22 cellular contexts compared by ENCODE assay signal in the genomic region with DNA sequence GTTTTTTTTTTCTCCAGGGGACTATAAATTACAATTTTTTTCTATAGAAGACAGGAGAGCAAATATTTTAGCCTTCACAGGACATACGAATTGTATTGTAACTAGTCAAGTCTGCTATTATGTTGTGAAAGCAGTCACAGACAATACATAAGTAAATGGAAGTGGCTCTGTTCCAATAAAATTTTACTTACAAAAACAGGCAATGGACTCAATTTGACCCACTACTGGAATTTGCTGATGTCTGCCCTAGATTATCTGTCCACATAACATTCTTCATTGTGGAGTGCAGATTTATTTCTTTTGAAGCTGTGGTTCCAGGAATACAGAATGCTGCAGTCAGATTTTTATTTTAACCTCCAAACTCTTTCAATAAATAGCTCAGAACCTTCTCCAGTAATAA.
"Had no signal": no experiment of that assay in that cellular context is flagged by ENCODE, and none has a peak within 500 bp of the region (broad histone marks: within the 10 kb centered on the region; RNA-seq: fewer than 3 reads in every experiment).

No MANE protein-coding gene starts in this region.

- DNase-seq: cortex of kidney; effector memory CD8-positive, alpha-beta T cell; esophagus squamous epithelium; head of caudate nucleus; left colon; mammary epithelial cell; mucosa of descending colon; naive thymus-derived CD8-positive, alpha-beta T cell; right lobe of liver; spleen; stimulated activated CD4-positive, alpha-beta T cell treated with anti-CD3 and anti-CD28 coated beads, Interleukin-15, amount 100 ng/mL, for 24 hours; stimulated activated CD4-positive, alpha-beta T cell treated with anti-CD3 and anti-CD28 coated beads, Interleukin-1b, Interleukin-23, amount 100 ng/mL, for 48 hours; stimulated activated CD4-positive, alpha-beta T cell treated with anti-CD3 and anti-CD28 coated beads, Interleukin-4, amount 100 ng/mL, for 24 hours; stimulated activated naive CD8-positive, alpha-beta T cell treated with anti-CD3 and anti-CD28 coated beads, Interleukin-15, amount 100 ng/mL, for 72 hours; testis; upper lobe of right lung had no signal

- H3K36me3 ChIP-seq: esophagus squamous epithelium, right lobe of liver, spleen, tibial nerve, upper lobe of right lung, vagina had no signal

- H3K4me2 ChIP-seq: hepatocyte had no signal

- H3K27me3 Mint-ChIP-seq: effector memory CD8-positive, alpha-beta T cell; naive thymus-derived CD8-positive, alpha-beta T cell; stimulated activated memory B cell treated with anti-CD40 and anti-IgM and Interleukin-4, amounts not matched to agents 10 μg/mL and 1 μg/mL and 100 μg/mL, for 72 hours; stimulated activated naive CD8-positive, alpha-beta T cell treated with anti-CD3 and anti-CD28 coated beads, Interleukin-15, amount 100 ng/mL, for 72 hours had no signal

- H3K27me3 ChIP-seq: esophagus squamous epithelium, foreskin keratinocyte, hepatocyte, right lobe of liver, spleen, testis, tibial nerve, upper lobe of right lung, vagina had no signal

- H2AFZ ChIP-seq: hepatocyte had no signal

- ATAC-seq: effector memory CD8-positive, alpha-beta T cell; foreskin keratinocyte; left colon; mucosa of descending colon; naive thymus-derived CD8-positive, alpha-beta T cell; stimulated activated memory B cell treated with anti-CD40 and anti-IgM and Interleukin-4, amounts not matched to agents 10 μg/mL and 1 μg/mL and 100 μg/mL, for 72 hours; stimulated activated naive CD8-positive, alpha-beta T cell treated with anti-CD3 and anti-CD28 coated beads, Interleukin-15, amount 100 ng/mL, for 72 hours; upper lobe of right lung had no signal

- H3K4me3 Mint-ChIP-seq: effector memory CD8-positive, alpha-beta T cell; naive thymus-derived CD8-positive, alpha-beta T cell; neural crest cell; stimulated activated memory B cell treated with anti-CD40 and anti-IgM and Interleukin-4, amounts not matched to agents 10 μg/mL and 1 μg/mL and 100 μg/mL, for 72 hours; stimulated activated naive CD8-positive, alpha-beta T cell treated with anti-CD3 and anti-CD28 coated beads, Interleukin-15, amount 100 ng/mL, for 72 hours had no signal

- H3K27ac Mint-ChIP-seq: effector memory CD8-positive, alpha-beta T cell; naive thymus-derived CD8-positive, alpha-beta T cell; stimulated activated memory B cell treated with anti-CD40 and anti-IgM and Interleukin-4, amounts not matched to agents 10 μg/mL and 1 μg/mL and 100 μg/mL, for 72 hours; stimulated activated naive CD8-positive, alpha-beta T cell treated with anti-CD3 and anti-CD28 coated beads, Interleukin-15, amount 100 ng/mL, for 72 hours had no signal

- H3K4me1 Mint-ChIP-seq: naive thymus-derived CD8-positive, alpha-beta T cell; neural crest cell; stimulated activated memory B cell treated with anti-CD40 and anti-IgM and Interleukin-4, amounts not matched to agents 10 μg/mL and 1 μg/mL and 100 μg/mL, for 72 hours; stimulated activated naive CD8-positive, alpha-beta T cell treated with anti-CD3 and anti-CD28 coated beads, Interleukin-15, amount 100 ng/mL, for 72 hours had no signal

- H3K4me1 ChIP-seq: esophagus squamous epithelium, foreskin keratinocyte, right lobe of liver, spleen, testis, tibial nerve, upper lobe of right lung, vagina had no signal

- H3K9me3 ChIP-seq: esophagus squamous epithelium, mucosa of descending colon, right lobe of liver, testis, tibial nerve, upper lobe of right lung, vagina had no signal

- H3K79me2 ChIP-seq: hepatocyte had no signal

- H3K4me3 ChIP-seq: esophagus squamous epithelium, hepatocyte, mucosa of descending colon, right lobe of liver, spleen, testis, tibial nerve, upper lobe of right lung, vagina had no signal

- H3K27ac ChIP-seq: esophagus squamous epithelium, foreskin keratinocyte, hepatocyte, right lobe of liver, spleen, testis, tibial nerve, upper lobe of right lung, vagina had no signal

- H3K36me3 Mint-ChIP-seq: naive thymus-derived CD8-positive, alpha-beta T cell; stimulated activated memory B cell treated with anti-CD40 and anti-IgM and Interleukin-4, amounts not matched to agents 10 μg/mL and 1 μg/mL and 100 μg/mL, for 72 hours had no signal
